Comparison of ENCODE assay signal across 8 cellular contexts in the genomic region with DNA sequence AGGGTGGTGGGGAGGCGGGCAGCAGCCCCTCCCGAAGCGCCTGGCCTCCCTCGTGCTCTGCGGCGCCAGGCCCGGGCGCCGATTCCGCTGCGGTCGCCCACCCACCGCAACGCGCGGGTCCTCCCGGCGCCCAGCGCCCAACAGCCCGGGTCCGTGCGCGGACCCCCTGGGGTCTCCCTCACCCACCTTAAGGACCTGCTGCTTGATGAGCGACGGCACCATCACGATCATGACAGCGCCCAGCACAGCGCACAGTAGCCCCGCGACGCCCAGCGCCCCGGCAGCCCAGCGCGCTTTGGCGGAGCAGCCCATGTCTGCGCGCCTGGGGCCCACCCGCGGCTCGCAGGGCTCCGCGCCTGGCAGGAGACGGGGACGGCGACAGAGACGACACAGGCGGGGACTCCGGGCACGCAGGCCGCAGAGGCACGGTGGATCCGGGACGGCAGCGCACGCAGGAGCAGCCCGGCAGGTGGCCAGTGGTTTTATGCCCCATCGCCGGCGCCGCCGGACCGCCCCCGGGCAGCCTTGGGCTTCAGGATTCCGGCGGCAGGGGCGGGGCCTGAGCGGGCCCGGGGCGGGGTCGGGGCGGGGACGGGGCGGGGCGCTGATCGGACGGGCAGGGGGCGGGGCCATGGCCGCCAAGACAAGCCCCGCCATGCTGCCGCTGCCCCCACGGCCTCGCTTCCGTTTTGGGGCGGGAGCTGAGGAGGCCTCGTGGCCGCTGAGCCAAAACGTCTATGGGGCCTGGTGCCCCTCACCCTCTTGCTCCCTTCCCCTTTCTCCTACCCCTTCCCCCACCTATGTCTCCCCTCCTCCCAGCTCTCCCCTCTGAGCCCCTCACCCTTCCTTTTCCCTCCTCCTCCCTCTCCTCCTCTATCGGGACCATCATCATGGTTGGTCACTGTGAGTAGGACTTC. TPM values are rescaled to one million over a fixed set of nuclear protein-coding genes. Genes with fewer than 3 reads are reported as not detected.
DNase-seq lines count a peak whose midpoint lies in the region; ATAC-seq lines count a peak whose summit lies in the region.

A gene with protein sequence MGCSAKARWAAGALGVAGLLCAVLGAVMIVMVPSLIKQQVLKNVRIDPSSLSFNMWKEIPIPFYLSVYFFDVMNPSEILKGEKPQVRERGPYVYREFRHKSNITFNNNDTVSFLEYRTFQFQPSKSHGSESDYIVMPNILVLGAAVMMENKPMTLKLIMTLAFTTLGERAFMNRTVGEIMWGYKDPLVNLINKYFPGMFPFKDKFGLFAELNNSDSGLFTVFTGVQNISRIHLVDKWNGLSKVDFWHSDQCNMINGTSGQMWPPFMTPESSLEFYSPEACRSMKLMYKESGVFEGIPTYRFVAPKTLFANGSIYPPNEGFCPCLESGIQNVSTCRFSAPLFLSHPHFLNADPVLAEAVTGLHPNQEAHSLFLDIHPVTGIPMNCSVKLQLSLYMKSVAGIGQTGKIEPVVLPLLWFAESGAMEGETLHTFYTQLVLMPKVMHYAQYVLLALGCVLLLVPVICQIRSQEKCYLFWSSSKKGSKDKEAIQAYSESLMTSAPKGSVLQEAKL (minus strand): TSS at position 456 of the 917 bp plus-strand sequence. CDS start 144 bp downstream, at position 312.

- POLR2A ChIA-PET in activated CD8-positive, alpha-beta T cell treated with anti-CD3 and anti-CD28 coated beads, Interleukin-2, amount 10 ng/mL, durations not matched to agents 7 days and 5 days (lab: Charles Lee) = interaction anchor here (0.9 to 1.0 kb wide), 2 partner anchors 51 to 89 kb away, joined by 3 read pairs; a partner anchor contains a TSS

- peak; percentile 65 for ATAC-seq in GM19328 (IDR thresholded peaks at IDR 0.05; ENCODE audit: unreplicated experiment)
- peak; percentile 71 for ATAC-seq in HG03460 (IDR thresholded peaks at IDR 0.05; ENCODE audit: unreplicated experiment)
- peak; percentile 87 for ATAC-seq in activated CD8-positive, alpha-beta T cell treated with anti-CD3 and anti-CD28 coated beads, Interleukin-2, amount 10 ng/mL, durations not matched to agents 7 days and 5 days

- H3K9me3 Mint-ChIP-seq in activated CD8-positive, alpha-beta T cell treated with anti-CD3 and anti-CD28 coated beads, Interleukin-2, amount 10 ng/mL, durations not matched to agents 7 days and 5 days (ENCODE audit: insufficient read depth) = no peaks in the 10 kb centered on the region

- CTCF ChIA-PET in activated CD8-positive, alpha-beta T cell treated with anti-CD3 and anti-CD28 coated beads, Interleukin-2, amount 10 ng/mL, durations not matched to agents 7 days and 5 days (lab: Charles Lee) = interaction anchor here (0.7 to 1.9 kb wide), 2 partner anchors 43 kb away, joined by 3 to 7 read pairs; no protein-coding TSS in a partner anchor

- H3K4me3 Mint-ChIP-seq in activated CD8-positive, alpha-beta T cell treated with anti-CD3 and anti-CD28 coated beads, Interleukin-2, amount 10 ng/mL, durations not matched to agents 7 days and 5 days = peak within 1 kb of the TSS; percentile 77

- H3K4me1 Mint-ChIP-seq in activated CD8-positive, alpha-beta T cell treated with anti-CD3 and anti-CD28 coated beads, Interleukin-2, amount 10 ng/mL, durations not matched to agents 7 days and 5 days (ENCODE audit: low read depth) = peaks cover 42% of the 10 kb centered on the region

- no peaks in the 10 kb centered on the region for H3K36me3 Mint-ChIP-seq in activated CD8-positive, alpha-beta T cell treated with anti-CD3 and anti-CD28 coated beads, Interleukin-2, amount 10 ng/mL, durations not matched to agents 7 days and 5 days (ENCODE audit: low read depth)

- H3K27me3 Mint-ChIP-seq in activated CD8-positive, alpha-beta T cell treated with anti-CD3 and anti-CD28 coated beads, Interleukin-2, amount 10 ng/mL, durations not matched to agents 7 days and 5 days (ENCODE audit: low read depth) = no peaks in the 10 kb centered on the region

- peak within 1 kb of the TSS; percentile 93 for H3K27ac Mint-ChIP-seq in activated CD8-positive, alpha-beta T cell treated with anti-CD3 and anti-CD28 coated beads, Interleukin-2, amount 10 ng/mL, durations not matched to agents 7 days and 5 days

- DNase-seq in C1 segment of cervical spinal cord (lab: John Stamatoyannopoulos, UW) (peak; percentile 12 to 88 (median 66)), NCI-H774 (lab: John Stamatoyannopoulos, UW) (peak; percentile 74), medulla oblongata (ENCODE audit: extremely low spot score) (peak; percentile 85)
- peak; percentile 86 for DNase-seq in activated CD8-positive, alpha-beta T cell treated with anti-CD3 and anti-CD28 coated beads, Interleukin-2, amount 10 ng/mL, durations not matched to agents 7 days and 5 days
- peak; percentile 58 for DNase-seq in effector CD4-positive, alpha-beta T cell
- DNase-seq in stimulated activated CD8-positive, alpha-beta memory T cell treated with anti-CD3 and anti-CD28 coated beads, Interleukin-12 subunit alpha, Interleukin-12 subunit beta, amount 100 ng/mL, for 1 hour (ENCODE audit: low read depth) = peak; percentile 57

RNA-seq across cellular contexts. Expression of the gene that starts here (rescaled TPM):
- 10 to 100 TPM; 12.5 to 14.6 TPM for total RNA-seq in activated CD8-positive, alpha-beta T cell treated with anti-CD3 and anti-CD28 coated beads, Interleukin-2, amount 10 ng/mL, durations not matched to agents 7 days and 5 days

Comparison
In these comparisons a context has a peak if more than half of its experiments do, and no peak if none do; other contexts are left out.
1. Peak in every context shown above with its lines: DNase-seq and ATAC-seq.